ENCODE assay signal across 1 cellular context in the genomic region with DNA sequence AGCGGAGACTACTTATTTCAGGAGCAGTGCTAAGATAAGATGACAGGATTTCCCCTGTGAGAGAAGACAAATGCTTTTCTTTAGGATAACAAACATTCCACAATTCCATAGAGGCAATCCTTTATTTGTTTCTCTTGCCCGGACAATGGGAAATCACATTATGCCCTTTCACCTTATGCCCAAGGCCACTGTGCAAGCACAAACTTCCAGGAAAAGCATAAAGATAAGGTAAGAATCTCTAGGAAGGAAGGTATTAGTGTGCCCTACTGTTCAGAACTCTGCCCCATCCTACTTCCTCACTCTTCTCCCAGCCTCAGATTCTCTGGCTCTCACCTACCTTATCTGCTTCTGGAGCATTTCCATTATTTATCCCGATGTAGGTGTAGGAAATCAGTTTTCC.
TF ChIP-seq lines count a peak whose summit lies in the region.

No MANE protein-coding gene starts in this region.

TF ChIP-seq in GM23338, 12 proteins besides CTCF, POLR2A, EP300 and RAD21 (continued from another document):
- TF ChIP-seq EZH2 (IDR thresholded peaks at IDR 0.05; ENCODE audit: low read depth, unreplicated experiment) (no peak), EZH2phosphoT487 (IDR thresholded peaks at IDR 0.05; ENCODE audit: unreplicated experiment) (no peak), CREB1 (CRISPR knock-in tag; IDR thresholded peaks at IDR 0.05; ENCODE audit: low read depth) (no peak), ZNF331 (CRISPR knock-in tag; IDR thresholded peaks at IDR 0.05; ENCODE audit: low read depth) (no peak), JUNB (IDR thresholded peaks at IDR 0.05; ENCODE audit: unreplicated experiment) (no peak), STAT1 (IDR thresholded peaks at IDR 0.05; ENCODE audit: unreplicated experiment) (no peak), NANOG (IDR thresholded peaks at IDR 0.05; ENCODE audit: borderline replicate concordance) (no peak), ZNF114 (CRISPR knock-in tag; IDR thresholded peaks at IDR 0.05) (no peak)
- TF ChIP-seq, protein P1, sequence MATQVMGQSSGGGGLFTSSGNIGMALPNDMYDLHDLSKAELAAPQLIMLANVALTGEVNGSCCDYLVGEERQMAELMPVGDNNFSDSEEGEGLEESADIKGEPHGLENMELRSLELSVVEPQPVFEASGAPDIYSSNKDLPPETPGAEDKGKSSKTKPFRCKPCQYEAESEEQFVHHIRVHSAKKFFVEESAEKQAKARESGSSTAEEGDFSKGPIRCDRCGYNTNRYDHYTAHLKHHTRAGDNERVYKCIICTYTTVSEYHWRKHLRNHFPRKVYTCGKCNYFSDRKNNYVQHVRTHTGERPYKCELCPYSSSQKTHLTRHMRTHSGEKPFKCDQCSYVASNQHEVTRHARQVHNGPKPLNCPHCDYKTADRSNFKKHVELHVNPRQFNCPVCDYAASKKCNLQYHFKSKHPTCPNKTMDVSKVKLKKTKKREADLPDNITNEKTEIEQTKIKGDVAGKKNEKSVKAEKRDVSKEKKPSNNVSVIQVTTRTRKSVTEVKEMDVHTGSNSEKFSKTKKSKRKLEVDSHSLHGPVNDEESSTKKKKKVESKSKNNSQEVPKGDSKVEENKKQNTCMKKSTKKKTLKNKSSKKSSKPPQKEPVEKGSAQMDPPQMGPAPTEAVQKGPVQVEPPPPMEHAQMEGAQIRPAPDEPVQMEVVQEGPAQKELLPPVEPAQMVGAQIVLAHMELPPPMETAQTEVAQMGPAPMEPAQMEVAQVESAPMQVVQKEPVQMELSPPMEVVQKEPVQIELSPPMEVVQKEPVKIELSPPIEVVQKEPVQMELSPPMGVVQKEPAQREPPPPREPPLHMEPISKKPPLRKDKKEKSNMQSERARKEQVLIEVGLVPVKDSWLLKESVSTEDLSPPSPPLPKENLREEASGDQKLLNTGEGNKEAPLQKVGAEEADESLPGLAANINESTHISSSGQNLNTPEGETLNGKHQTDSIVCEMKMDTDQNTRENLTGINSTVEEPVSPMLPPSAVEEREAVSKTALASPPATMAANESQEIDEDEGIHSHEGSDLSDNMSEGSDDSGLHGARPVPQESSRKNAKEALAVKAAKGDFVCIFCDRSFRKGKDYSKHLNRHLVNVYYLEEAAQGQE (IDR thresholded peaks at IDR 0.05; ENCODE audit: unreplicated experiment), result no peak
TF ChIP-seq in GM23338: peak in this region for 0.
